In the genomic region with DNA sequence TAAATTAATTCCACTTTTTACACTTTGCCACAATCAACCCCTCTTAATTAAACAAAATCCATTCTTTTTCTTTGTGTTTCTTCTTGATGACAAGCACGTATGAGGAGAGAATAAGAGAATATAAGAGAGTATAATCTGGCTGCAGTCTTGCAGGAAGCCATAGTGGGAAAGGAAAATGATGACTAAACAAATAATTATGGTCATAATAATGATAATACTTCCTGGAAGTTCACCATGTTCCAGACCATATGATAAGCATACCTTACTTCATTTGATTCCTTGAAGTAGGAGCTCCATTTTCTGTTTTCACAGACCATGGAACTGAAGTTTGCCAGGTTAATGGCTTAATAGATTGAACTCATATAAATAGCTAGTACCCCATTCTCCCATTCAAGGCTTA, we compare ENCODE assay signal across 21 cellular contexts.
A peak's percentile ranks its signal among the peaks of the same experiment; 100 is the strongest.
DNase-seq lines count a peak whose midpoint lies in the region; ATAC-seq, FAIRE-seq and TF ChIP-seq lines count a peak whose summit lies in the region.
"Had no signal": no experiment of that assay in that cellular context is flagged by ENCODE, and none has a peak within 500 bp of the region (broad histone marks: within the 10 kb centered on the region; RNA-seq: fewer than 3 reads in every experiment).

No MANE protein-coding gene starts in this region.

- H4K20me1 ChIP-seq in GM23248 (ENCODE audit: insufficient read depth): no peaks in the 10 kb centered on the region
- no peaks in the 10 kb centered on the region for H4K20me1 ChIP-seq in K562 (replicated peaks; ENCODE audit: control insufficient read depth, insufficient read depth, low read length)

- H3K79me2 ChIP-seq in GM23248 (ENCODE audit: insufficient read depth): no peaks in the 10 kb centered on the region
- no peaks in the 10 kb centered on the region for H3K79me2 ChIP-seq in K562 (ENCODE audit: control insufficient read depth, insufficient read depth, low read length)

- H3K27ac ChIP-seq in A549: no peak overlapping the region
- H3K27ac ChIP-seq in GM23248: no peak overlapping the region
- no peak overlapping the region for H3K27ac ChIP-seq in K562 (ENCODE audit: extremely low read depth, low read depth, low read length)
- H3K27ac ChIP-seq in heart right ventricle: no peak overlapping the region

- in situ Hi-C loops in GM23248 (cut with MboI): no loop called here
- in situ Hi-C loops in K562 (cut with MboI): no loop called here

- H2AFZ ChIP-seq in GM23248 (peak overlapping the region; percentile 44), K562 (ENCODE audit: low read depth, low read length) (no peak overlapping the region)

- ATAC-seq in A549: no peak
- no peak for ATAC-seq in K562
- ATAC-seq in GM21717 (IDR thresholded peaks at IDR 0.05; ENCODE audit: unreplicated experiment): no peak
- ATAC-seq in heart right ventricle: no peak
- ATAC-seq: GM23338 had no signal

- H3K36me3 ChIP-seq in GM23248 (ENCODE audit: low read depth) (no peaks in the 10 kb centered on the region), K562 (ENCODE audit: control insufficient read depth, insufficient read depth, low read length) (no peaks in the 10 kb centered on the region), heart right ventricle (no peaks in the 10 kb centered on the region)

- no TSS peak for BruUV-seq in K562 (replicated peaks; lab: Mats Ljungman, UMichigan)

- H3K27ac Mint-ChIP-seq in activated CD4-positive, alpha-beta memory T cell treated with anti-CD3 and anti-CD28 coated beads, Interleukin-2, amount 10 ng/mL, durations not matched to agents 7 days and 5 days: no peak overlapping the region

- FAIRE-seq in A549 (lab: Jason Lieb, UNC): no peak
- FAIRE-seq in K562 (lab: Jason Lieb, UNC): no peak
- FAIRE-seq: A204.1, GM12892, GM19239, RCC 7860 had no signal

- TF ChIP-seq CTCF in A549 (IDR thresholded peaks at IDR 0.05) (no peak), K562 (IDR thresholded peaks at IDR 0.05 in 2 of 3, conservative IDR thresholded peaks at IDR 0.05 in 1 of 3; ENCODE audit: insufficient read depth in 2 of 3, low read depth in 1 of 3, low read length in 3 of 3) (no peak), fibroblast of mammary gland (conservative IDR thresholded peaks at IDR 0.05; ENCODE audit: control insufficient read depth, insufficient read depth, low read depth, low read length) (no peak), heart right ventricle (IDR thresholded peaks at IDR 0.05) (no peak)

- no peaks in the 10 kb centered on the region for H3K27me3 Mint-ChIP-seq in activated CD4-positive, alpha-beta memory T cell treated with anti-CD3 and anti-CD28 coated beads, Interleukin-2, amount 10 ng/mL, durations not matched to agents 7 days and 5 days

- TF ChIP-seq EP300 in A549 (IDR thresholded peaks at IDR 0.05) (no peak), K562 (IDR thresholded peaks at IDR 0.05; ENCODE audit: low read length) (no peak)

- H3K4me2 ChIP-seq in A549 (no peak overlapping the region), GM23248 (ENCODE audit: unreplicated experiment) (no peak overlapping the region), K562 (ENCODE audit: insufficient read depth, low read length) (no peak overlapping the region)
- H3K4me2 ChIP-seq: GM23338 had no signal

- no peak for DNase-seq in A549 (ENCODE audit: low read depth in 1 of 2, low spot score in 1 of 2)
- DNase-seq in GM23248: no peak
- DNase-seq in K562 (ENCODE audit: extremely low read depth in 1 of 4, low spot score in 3 of 4): no peak
- DNase-seq in fibroblast of mammary gland (ENCODE audit: low read depth): peak; percentile 17
- DNase-seq in activated CD4-positive, alpha-beta memory T cell treated with anti-CD3 and anti-CD28 coated beads, Interleukin-2, amount 10 ng/mL, durations not matched to agents 7 days and 5 days: no peak
- DNase-seq in cerebellum (ENCODE audit: low spot score): no peak
- DNase-seq in heart right ventricle: no peak
- DNase-seq: AML-193, Caco-2, DMS53, Kasumi-1, MV-4-11, NCI-H1417 treated with DMSO at 0.1 percent for 48 hours, NCI-H2029, SHP77 had no signal

- H3K4me3 ChIP-seq in A549: no peak overlapping the region
- no peak overlapping the region for H3K4me3 ChIP-seq in GM23248
- H3K4me3 ChIP-seq in K562: no peak overlapping the region
- H3K4me3 ChIP-seq in fibroblast of mammary gland (ENCODE audit: control insufficient read depth, low read depth, low read length): no peak overlapping the region
- H3K4me3 ChIP-seq in heart right ventricle: no peak overlapping the region
- H3K4me3 ChIP-seq: GM23338 had no signal

- H3K9me3 ChIP-seq in A549 (no peaks in the 10 kb centered on the region), GM23248 (ENCODE audit: low read depth) (no peaks in the 10 kb centered on the region), K562 (replicated peaks; ENCODE audit: control insufficient read depth, insufficient read depth, low read depth, low read length) (no peaks in the 10 kb centered on the region), heart right ventricle (no peaks in the 10 kb centered on the region)
- H3K9me3 ChIP-seq: Caco-2 had no signal

- H3K36me3 Mint-ChIP-seq in activated CD4-positive, alpha-beta memory T cell treated with anti-CD3 and anti-CD28 coated beads, Interleukin-2, amount 10 ng/mL, durations not matched to agents 7 days and 5 days (ENCODE audit: low read depth): no peaks in the 10 kb centered on the region

- TF ChIP-seq RAD21 in A549 (conservative IDR thresholded peaks at IDR 0.05 in 1 of 2, IDR thresholded peaks at IDR 0.05 in 1 of 2) (no peak), K562 (CRISPR knock-in tag; conservative IDR thresholded peaks at IDR 0.05 in 1 of 2, IDR thresholded peaks at IDR 0.05 in 1 of 2) (no peak)

- H3K9me1 ChIP-seq in K562 (ENCODE audit: control insufficient read depth, insufficient read depth, low read length): no peaks in the 10 kb centered on the region

- peaks cover 3% of the 10 kb centered on the region for H3K9me3 Mint-ChIP-seq in activated CD4-positive, alpha-beta memory T cell treated with anti-CD3 and anti-CD28 coated beads, Interleukin-2, amount 10 ng/mL, durations not matched to agents 7 days and 5 days
- H3K9me3 Mint-ChIP-seq: GM23338 had no signal

- TF ChIP-seq POLR2A in A549 (IDR thresholded peaks at IDR 0.05; ENCODE audit: low read length): no peak
- TF ChIP-seq POLR2A in K562 (conservative IDR thresholded peaks at IDR 0.05): no peak

- 39% methylated on average over 1 of the region's 1 CpG for WGBS in A549 (ENCODE audit: missing lambda C conversion rate)
- 7 to 20% methylated on average over 1 of the region's 1 CpG for WGBS in GM23248 (ENCODE audit: low coverage in 1 of 2, low lambda C conversion rate in 2 of 2, missing lambda C conversion rate in 2 of 2), 2 experiments
- 5% methylated on average over 1 of the region's 1 CpG for WGBS in K562 (ENCODE audit: insufficient coverage, low coverage, missing lambda C conversion rate)
- 58 to 86% methylated on average over 1 of the region's 1 CpG for WGBS in heart right ventricle, 2 donors

- H3K4me3 Mint-ChIP-seq in activated CD4-positive, alpha-beta memory T cell treated with anti-CD3 and anti-CD28 coated beads, Interleukin-2, amount 10 ng/mL, durations not matched to agents 7 days and 5 days: no peak overlapping the region
- H3K4me3 Mint-ChIP-seq: GM23338 had no signal

- no peaks in the 10 kb centered on the region for H3K4me1 ChIP-seq in A549
- H3K4me1 ChIP-seq in GM23248 (ENCODE audit: insufficient read depth): no peaks in the 10 kb centered on the region; the same call in 1 of the 2 replicates
- no peaks in the 10 kb centered on the region; a peak in 1 of 5 replicates for H3K4me1 ChIP-seq in K562 (replicated peaks in 1 of 2; ENCODE audit: control insufficient read depth in 2 of 2, insufficient read depth in 2 of 2, low read length in 2 of 2)
- no peaks in the 10 kb centered on the region for H3K4me1 ChIP-seq in heart right ventricle
- H3K4me1 ChIP-seq: Caco-2 had no signal

- H3K9me2 ChIP-seq in GM23248 (ENCODE audit: insufficient read depth): no peaks in the 10 kb centered on the region

- H3F3A ChIP-seq in GM23248 (ENCODE audit: insufficient read depth): no peaks in the 10 kb centered on the region

- intact Hi-C loops in K562 (cut with micrococcal nuclease) (no loop called here), heart right ventricle (cut with DNase I) (no loop called here)

- no peaks in the 10 kb centered on the region for H3K27me3 ChIP-seq in GM23248 (replicated peaks; ENCODE audit: insufficient read depth)
- H3K27me3 ChIP-seq in K562 (ENCODE audit: control insufficient read depth in 2 of 2, insufficient read depth in 2 of 2, low read length in 2 of 2): no peaks in the 10 kb centered on the region
- H3K27me3 ChIP-seq in heart right ventricle: no peaks in the 10 kb centered on the region

- POLR2A ChIA-PET in A549 (lab: Yijun Ruan, JAX) (no interaction called here), K562 (lab: Yijun Ruan, JAX) (no interaction called here)
- POLR2A ChIA-PET in activated CD4-positive, alpha-beta memory T cell treated with anti-CD3 and anti-CD28 coated beads, Interleukin-2, amount 10 ng/mL, durations not matched to agents 7 days and 5 days (lab: Charles Lee): no interaction called here

- CTCF ChIA-PET in A549 (lab: Yijun Ruan, JAX): interaction anchor here (1.0 kb wide), 1 partner anchor 1013 kb away, joined by 3 read pairs; no protein-coding TSS in a partner anchor
- CTCF ChIA-PET in K562 (lab: Yijun Ruan, JAX; ENCODE audit: low intra/inter-chr PET ratio): no interaction called here
- CTCF ChIA-PET in activated CD4-positive, alpha-beta memory T cell treated with anti-CD3 and anti-CD28 coated beads, Interleukin-2, amount 10 ng/mL, durations not matched to agents 7 days and 5 days (lab: Charles Lee): no interaction called here

- H3K4me1 Mint-ChIP-seq in activated CD4-positive, alpha-beta memory T cell treated with anti-CD3 and anti-CD28 coated beads, Interleukin-2, amount 10 ng/mL, durations not matched to agents 7 days and 5 days: no peaks in the 10 kb centered on the region

- H3K9ac ChIP-seq in GM23248: no peak overlapping the region
- H3K9ac ChIP-seq in K562 (ENCODE audit: insufficient read depth in 1 of 2, low read depth in 2 of 2, low read length in 2 of 2): no peak overlapping the region

TF ChIP-seq in A549, 52 proteins besides CTCF, POLR2A, EP300 and RAD21 (continues in another document):
- TF ChIP-seq MAFK (IDR thresholded peaks at IDR 0.05; ENCODE audit: partially characterized antibody): peak; percentile 91
- TF ChIP-seq JUN (IDR thresholded peaks at IDR 0.05): no peak

TF ChIP-seq in K562, 482 proteins besides CTCF, POLR2A, EP300 and RAD21:
- TF ChIP-seq PYGO2 (tag; IDR thresholded peaks at IDR 0.05) (no peak), ZNF316 (IDR thresholded peaks at IDR 0.05) (peak; percentile 84), MAFK (IDR thresholded peaks at IDR 0.05; ENCODE audit: low read length) (peak; percentile 81), MAFG (tag; conservative IDR thresholded peaks at IDR 0.05) (peak; percentile 78), MAFF (IDR thresholded peaks at IDR 0.05; ENCODE audit: low read length) (peak; percentile 81), C11orf30 (IDR thresholded peaks at IDR 0.05; ENCODE audit: low read depth) (peak; percentile 71; the same call in 1 of the 2 replicates), FOXA1 (IDR thresholded peaks at IDR 0.05; ENCODE audit: borderline replicate concordance) (no peak)
